ENCODE assay signal across 20 cellular contexts in genomic region chr15:68208136-68208535, GRCh38. TPM values are rescaled to one million over a fixed set of nuclear protein-coding genes. Genes with fewer than 3 reads are reported as not detected.
DNase-seq lines count a peak whose midpoint lies in the region; ATAC-seq and TF ChIP-seq lines count a peak whose summit lies in the region.
"Had no signal": no experiment of that assay in that cellular context is flagged by ENCODE, and none has a peak within 500 bp of the region (broad histone marks: within the 10 kb centered on the region; RNA-seq: fewer than 3 reads in every experiment).

No MANE protein-coding gene starts in this region.

- H3K4me3 ChIP-seq in HEK293 (ENCODE audit: low read depth, low read length) (no peak overlapping the region), coronary artery (no peak overlapping the region)
- H3K4me3 ChIP-seq: esophagus squamous epithelium, left lung, mucosa of descending colon, right atrium auricular region had no signal

- no peak for TF ChIP-seq CTCF in HEK293 (tag by site-specific recombination; IDR thresholded peaks at IDR 0.05)
- no peak for TF ChIP-seq CTCF in coronary artery (IDR thresholded peaks at IDR 0.05)

- H3K27ac ChIP-seq in HEK293 (ENCODE audit: extremely low read depth, low read depth, low read length) (no peak overlapping the region), coronary artery (no peak overlapping the region)
- H3K27ac ChIP-seq: esophagus squamous epithelium, right atrium auricular region had no signal

- CTCF ChIA-PET in activated CD8-positive, alpha-beta memory T cell treated with anti-CD3 and anti-CD28 coated beads, Interleukin-2, amount 10 ng/mL, durations not matched to agents 7 days and 5 days (lab: Charles Lee) = no interaction called here
- CTCF ChIA-PET in HEK293 (lab: Yijun Ruan, JAX) (no interaction called here), T-cell (lab: Charles Lee) (no interaction called here)

- peaks cover 23% of the 10 kb centered on the region for H3K4me1 Mint-ChIP-seq in activated CD8-positive, alpha-beta memory T cell treated with anti-CD3 and anti-CD28 coated beads, Interleukin-2, amount 10 ng/mL, durations not matched to agents 7 days and 5 days
- peaks cover 27% of the 10 kb centered on the region for H3K4me1 Mint-ChIP-seq in stimulated activated effector memory CD8-positive, alpha-beta T cell treated with anti-CD3 and anti-CD28 coated beads, Interleukin-12 subunit alpha, Interleukin-12 subunit beta, amount 100 ng/mL, for 72 hours
- H3K4me1 Mint-ChIP-seq in T-cell = peaks cover 20 to 43% (median 28%) of the 10 kb centered on the region in 3 donors

- H3K4me3 Mint-ChIP-seq in activated CD8-positive, alpha-beta memory T cell treated with anti-CD3 and anti-CD28 coated beads, Interleukin-2, amount 10 ng/mL, durations not matched to agents 7 days and 5 days = no peak overlapping the region
- H3K4me3 Mint-ChIP-seq in stimulated activated effector memory CD8-positive, alpha-beta T cell treated with anti-CD3 and anti-CD28 coated beads, Interleukin-12 subunit alpha, Interleukin-12 subunit beta, amount 100 ng/mL, for 72 hours = peak overlapping the region; percentile 63
- H3K4me3 Mint-ChIP-seq in T-cell = peak overlapping the region in 1 of 3 donors; percentile 45

- ATAC-seq in activated CD8-positive, alpha-beta memory T cell treated with anti-CD3 and anti-CD28 coated beads, Interleukin-2, amount 10 ng/mL, durations not matched to agents 7 days and 5 days = no peak
- no peak for ATAC-seq in stimulated activated effector memory CD8-positive, alpha-beta T cell treated with anti-CD3 and anti-CD28 coated beads, Interleukin-12 subunit alpha, Interleukin-12 subunit beta, amount 100 ng/mL, for 72 hours
- ATAC-seq in T-cell (replicated peaks in 1 of 4) = no peak
- no peak for ATAC-seq in GM18511 (IDR thresholded peaks at IDR 0.05; ENCODE audit: unreplicated experiment)
- ATAC-seq in HG02571 (IDR thresholded peaks at IDR 0.05; ENCODE audit: unreplicated experiment) = no peak
- ATAC-seq: activated CD4-positive, CD25-positive, alpha-beta regulatory T cell treated with anti-CD3 and anti-CD28 coated beads, Interleukin-2, amount 50 U/mL, for 24 hours; left lung; mucosa of descending colon had no signal

- no peaks in the 10 kb centered on the region for H3K27me3 Mint-ChIP-seq in activated CD8-positive, alpha-beta memory T cell treated with anti-CD3 and anti-CD28 coated beads, Interleukin-2, amount 10 ng/mL, durations not matched to agents 7 days and 5 days
- H3K27me3 Mint-ChIP-seq in T-cell = no peaks in the 10 kb centered on the region

- peak; percentile 40 for DNase-seq in activated CD8-positive, alpha-beta memory T cell treated with anti-CD3 and anti-CD28 coated beads, Interleukin-2, amount 50 U/mL, for 48 hours
- DNase-seq in activated CD8-positive, alpha-beta memory T cell treated with anti-CD3 and anti-CD28 coated beads, Interleukin-2, amount 10 ng/mL, durations not matched to agents 7 days and 5 days = no peak
- DNase-seq in coronary artery (ENCODE audit: low spot score) (peak; percentile 69), T-cell (no peak)
- no peak for DNase-seq in stimulated activated effector memory CD8-positive, alpha-beta T cell treated with anti-CD3 and anti-CD28 coated beads, Interleukin-12 subunit alpha, Interleukin-12 subunit beta, amount 100 ng/mL, for 72 hours (ENCODE audit: low spot score in 2 of 2)
- DNase-seq: activated T-cell treated with anti-CD3 and anti-CD28 coated beads, Interleukin-2, amount 50 U/mL, for 48 hours; effector CD8-positive, alpha-beta T cell; esophagus squamous epithelium; IMR-90; left lung; MM.1S; NCI-H1694 treated with DMSO at 0.1 percent for 48 hours; stimulated activated naive CD4-positive, alpha-beta T cell treated with Interleukin-2 at 50 U/mL for 16 hours; trophoblast cell had no signal

- H3K36me3 ChIP-seq in HEK293 (ENCODE audit: control insufficient read depth in 2 of 2, insufficient read depth in 1 of 2, low read length in 2 of 2) = peaks cover 6 to 37% of the 10 kb centered on the region in 2 experiments; a peak in 2 of 3 replicates
- H3K36me3 ChIP-seq: left lung, right atrium auricular region had no signal

- no peaks in the 10 kb centered on the region for H3K9me3 ChIP-seq in HEK293 (ENCODE audit: control insufficient read depth, insufficient read depth, low read depth, low read length)
- H3K9me3 ChIP-seq: esophagus squamous epithelium, left lung, mucosa of descending colon, right atrium auricular region had no signal

- peaks cover 1% of the 10 kb centered on the region for H3K36me3 Mint-ChIP-seq in activated CD8-positive, alpha-beta memory T cell treated with anti-CD3 and anti-CD28 coated beads, Interleukin-2, amount 10 ng/mL, durations not matched to agents 7 days and 5 days
- peaks cover 20% of the 10 kb centered on the region for H3K36me3 Mint-ChIP-seq in stimulated activated effector memory CD8-positive, alpha-beta T cell treated with anti-CD3 and anti-CD28 coated beads, Interleukin-12 subunit alpha, Interleukin-12 subunit beta, amount 100 ng/mL, for 72 hours
- H3K36me3 Mint-ChIP-seq in T-cell = no peaks in the 10 kb centered on the region

- H3K4me1 ChIP-seq in HEK293 (ENCODE audit: control insufficient read depth, insufficient read depth, low read length) = no peaks in the 10 kb centered on the region

- POLR2A ChIA-PET in HEK293 (lab: Yijun Ruan, JAX) = no interaction called here
- POLR2A ChIA-PET in T-cell (lab: Charles Lee) = no interaction called here

- no peaks in the 10 kb centered on the region for H3K9me3 Mint-ChIP-seq in activated CD8-positive, alpha-beta memory T cell treated with anti-CD3 and anti-CD28 coated beads, Interleukin-2, amount 10 ng/mL, durations not matched to agents 7 days and 5 days (ENCODE audit: low read depth)
- no peaks in the 10 kb centered on the region for H3K9me3 Mint-ChIP-seq in stimulated activated effector memory CD8-positive, alpha-beta T cell treated with anti-CD3 and anti-CD28 coated beads, Interleukin-12 subunit alpha, Interleukin-12 subunit beta, amount 100 ng/mL, for 72 hours
- H3K9me3 Mint-ChIP-seq in T-cell = no peaks in the 10 kb centered on the region

- no peak overlapping the region for H3K27ac Mint-ChIP-seq in activated CD8-positive, alpha-beta memory T cell treated with anti-CD3 and anti-CD28 coated beads, Interleukin-2, amount 10 ng/mL, durations not matched to agents 7 days and 5 days
- H3K27ac Mint-ChIP-seq in stimulated activated effector memory CD8-positive, alpha-beta T cell treated with anti-CD3 and anti-CD28 coated beads, Interleukin-12 subunit alpha, Interleukin-12 subunit beta, amount 100 ng/mL, for 72 hours = peak overlapping the region; percentile 91
- peak overlapping the region in 1 of 2 donors; percentile 28 for H3K27ac Mint-ChIP-seq in T-cell

TF ChIP-seq in HEK293, 187 proteins besides CTCF, POLR2A, EP300 and RAD21:
- TF ChIP-seq ZNF692 (tag by site-specific recombination; IDR thresholded peaks at IDR 0.05) (no peak), ZFP37 (tag by site-specific recombination; IDR thresholded peaks at IDR 0.05) (no peak), ELK4 (IDR thresholded peaks at IDR 0.05; ENCODE audit: borderline replicate concordance, low read depth, low read length) (no peak), ZNF571 (tag by site-specific recombination; IDR thresholded peaks at IDR 0.05) (no peak), ZNF513 (tag by site-specific recombination; IDR thresholded peaks at IDR 0.05) (peak; percentile 62), ZNF843 (tag by site-specific recombination; IDR thresholded peaks at IDR 0.05) (no peak)

RNA-seq across cellular contexts. Expression of gene CALML4, which starts 3.0 kb away (rescaled TPM):
- 10 to 100 TPM; 11.1 to 13.1 TPM for total RNA-seq in activated CD8-positive, alpha-beta memory T cell treated with anti-CD3 and anti-CD28 coated beads, Interleukin-2, amount 10 ng/mL, durations not matched to agents 7 days and 5 days
- total RNA-seq in T-cell = 1 to 10 TPM; 2.4 to 5.4 (median 3.3) TPM

RNA-seq across cellular contexts. Expression of gene CLN6, which starts 21.4 kb away (rescaled TPM):
- total RNA-seq in activated CD8-positive, alpha-beta memory T cell treated with anti-CD3 and anti-CD28 coated beads, Interleukin-2, amount 10 ng/mL, durations not matched to agents 7 days and 5 days = 10 to 100 TPM; 60.2 to 64.6 TPM
- 10 to 100 TPM; 15.4 to 24.0 (median 17.9) TPM for total RNA-seq in T-cell

Comparison
In these comparisons a context has a peak if more than half of its experiments do, and no peak if none do; other contexts are left out.
1. DNase-seq: peak in activated CD8-positive, alpha-beta memory T cell treated with anti-CD3 and anti-CD28 coated beads, Interleukin-2, amount 50 U/mL, for 48 hours (single experiment) and coronary artery (single experiment); none in activated CD8-positive, alpha-beta memory T cell treated with anti-CD3 and anti-CD28 coated beads, Interleukin-2, amount 10 ng/mL, durations not matched to agents 7 days and 5 days (single experiment), stimulated activated effector memory CD8-positive, alpha-beta T cell treated with anti-CD3 and anti-CD28 coated beads, Interleukin-12 subunit alpha, Interleukin-12 subunit beta, amount 100 ng/mL, for 72 hours (0 of 2) and T-cell (0 of 34).